ENCODE assay signal across 8 cellular contexts in genomic region chr14:35534130-35534883, GRCh38. TPM values are rescaled to one million over a fixed set of nuclear protein-coding genes. Genes with fewer than 3 reads are reported as not detected.
DNase-seq lines count a peak whose midpoint lies in the region; ATAC-seq lines count a peak whose summit lies in the region.

TSS of gene INSM2 (plus strand) at chr14:35534164. CDS start at chr14:35534253, 89 bp downstream.

- H3K4me3 Mint-ChIP-seq in CD4-positive, alpha-beta memory T cell = peak within 1 kb of the TSS; percentile 79 to 91 (median 82)
- H3K4me3 Mint-ChIP-seq in IgD-negative memory B cell = peak within 1 kb of the TSS; percentile 77 to 93 (median 88)

- peak within 1 kb of the TSS in 1 of 7 donors; percentile 59 for H3K27ac Mint-ChIP-seq in CD4-positive, alpha-beta memory T cell
- H3K27ac Mint-ChIP-seq in IgD-negative memory B cell = peak within 1 kb of the TSS in 2 of 3 donors; percentile 31 to 69

- peaks cover 7 to 13% of the 10 kb centered on the region in 2 donors for H3K36me3 Mint-ChIP-seq in CD4-positive, alpha-beta memory T cell
- peaks cover 7% of the 10 kb centered on the region for H3K36me3 Mint-ChIP-seq in IgD-negative memory B cell

- H3K36me3 ChIP-seq in CD4-positive, alpha-beta memory T cell (ENCODE audit: insufficient read depth, low read length) = no peaks in the 10 kb centered on the region

- peak in 4 of 5 donors; percentile 10 to 29 (median 23) for DNase-seq in CD4-positive, alpha-beta memory T cell
- peak; percentile 61 for DNase-seq in activated CD8-positive, alpha-beta memory T cell treated with anti-CD3 and anti-CD28 coated beads, Interleukin-2, amount 50 U/mL, for 48 hours
- no peak for DNase-seq in Right ventricle myocardium superior
- DNase-seq in putamen (ENCODE audit: low spot score) = peak; percentile 40
- no peak for DNase-seq in amniotic stem cell (lab: John Stamatoyannopoulos, UW)
- DNase-seq in HuH-7 (ENCODE audit: low spot score) = no peak

- intact Hi-C loops in CD4-positive, alpha-beta memory T cell (cut with micrococcal nuclease) = no loop called here
- intact Hi-C loops in Right ventricle myocardium superior (cut with DNase I) = no loop called here

- peak within 1 kb of the TSS; percentile 42 to 52 for H3K4me3 ChIP-seq in CD4-positive, alpha-beta memory T cell (ENCODE audit: low read length in 2 of 2)

- POLR2A ChIA-PET in CD4-positive, alpha-beta memory T cell (lab: Charles Lee; ENCODE audit: partially characterized antibody) = no interaction called here

- H3K27ac ChIP-seq in CD4-positive, alpha-beta memory T cell (ENCODE audit: low read depth, low read length) = no peak within 1 kb of the TSS

- H3K9me3 ChIP-seq in CD4-positive, alpha-beta memory T cell (ENCODE audit: control insufficient read depth in 1 of 2, low read length in 2 of 2) = no peaks in the 10 kb centered on the region

- no peaks in the 10 kb centered on the region for H3K9me3 Mint-ChIP-seq in CD4-positive, alpha-beta memory T cell
- peaks cover 0 to 3% (median 0%) of the 10 kb centered on the region in 3 donors for H3K9me3 Mint-ChIP-seq in IgD-negative memory B cell

- peaks cover 20% of the 10 kb centered on the region for H3K4me1 ChIP-seq in CD4-positive, alpha-beta memory T cell (ENCODE audit: insufficient read depth, low read length)

- CTCF ChIA-PET in CD4-positive, alpha-beta memory T cell (lab: Charles Lee; ENCODE audit: partially characterized antibody) = interaction anchor here (0.7 to 1.0 kb wide), 2 partner anchors 9 to 20 kb away, joined by 3 read pairs; no protein-coding TSS in a partner anchor

- peak; percentile 5 for ATAC-seq in GM19397 (IDR thresholded peaks at IDR 0.05; ENCODE audit: unreplicated experiment)
- ATAC-seq in Right ventricle myocardium superior (ENCODE audit: poor library complexity) = peak; percentile 18

- peaks cover 21% of the 10 kb centered on the region for H3K27me3 ChIP-seq in CD4-positive, alpha-beta memory T cell (ENCODE audit: insufficient read depth, low read length)

- peaks cover 1 to 17% (median 11%) of the 10 kb centered on the region in 4 donors for H3K4me1 Mint-ChIP-seq in CD4-positive, alpha-beta memory T cell
- H3K4me1 Mint-ChIP-seq in IgD-negative memory B cell = peaks cover 6 to 13% (median 7%) of the 10 kb centered on the region in 3 donors

- peaks cover 30 to 34% of the 10 kb centered on the region in 2 donors for H3K27me3 Mint-ChIP-seq in CD4-positive, alpha-beta memory T cell
- H3K27me3 Mint-ChIP-seq in IgD-negative memory B cell = peaks cover 40% of the 10 kb centered on the region

RNA-seq across cellular contexts. Expression of gene INSM2, which starts in this region (rescaled TPM):
- total RNA-seq in CD4-positive, alpha-beta memory T cell = not detected
- polyA plus RNA-seq in CD4-positive, alpha-beta memory T cell = not detected
- polyA plus RNA-seq in IgD-negative memory B cell = not detected
- total RNA-seq in Right ventricle myocardium superior = not detected

Comparison
In these comparisons a context has a peak if more than half of its experiments do, and no peak if none do; other contexts are left out.
1. Peak in DNase-seq and H3K4me3 ChIP-seq in CD4-positive, alpha-beta memory T cell; RNA of the gene not detected or under 1 TPM.
2. Peak in ATAC-seq in Right ventricle myocardium superior; RNA of the gene not detected or under 1 TPM.
3. DNase-seq: peak in activated CD8-positive, alpha-beta memory T cell treated with anti-CD3 and anti-CD28 coated beads, Interleukin-2, amount 50 U/mL, for 48 hours (single experiment) and putamen (single experiment); none in Right ventricle myocardium superior (single experiment), amniotic stem cell (single experiment) and HuH-7 (single experiment).